ENCODE assay signal across 29 cellular contexts in the genomic region with DNA sequence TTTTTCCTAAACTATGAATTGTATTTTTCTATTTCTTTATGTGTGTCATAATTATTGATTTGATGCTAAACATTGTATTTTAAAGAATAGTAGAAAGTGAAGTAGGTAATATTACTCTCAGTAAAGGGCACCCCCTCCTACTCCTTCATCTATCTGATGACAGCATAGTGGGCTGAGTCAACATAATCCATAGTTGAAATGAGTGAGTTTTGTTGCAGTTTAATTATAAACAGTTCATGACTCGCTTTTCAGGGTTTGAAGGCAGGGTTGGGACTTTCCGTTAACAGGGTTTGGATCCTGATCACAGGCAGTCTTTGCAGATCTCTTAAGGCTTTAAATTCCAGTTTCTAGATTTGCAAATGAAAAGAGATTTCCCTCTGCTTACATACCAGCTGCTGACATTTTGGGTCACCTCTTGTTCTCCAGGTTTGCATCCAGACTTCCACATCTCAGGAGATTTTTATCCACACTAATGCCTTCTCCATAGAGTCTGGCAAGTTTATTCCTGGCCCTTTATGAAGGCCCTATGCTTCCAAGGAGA. TPM values are rescaled to one million over a fixed set of nuclear protein-coding genes. Genes with fewer than 3 reads are reported as not detected.
A peak's percentile ranks its signal among the peaks of the same experiment; 100 is the strongest.
DNase-seq lines count a peak whose midpoint lies in the region; ATAC-seq and TF ChIP-seq lines count a peak whose summit lies in the region.
"Had no signal": no experiment of that assay in that cellular context is flagged by ENCODE, and none has a peak within 500 bp of the region (broad histone marks: within the 10 kb centered on the region; RNA-seq: fewer than 3 reads in every experiment).

No MANE protein-coding gene starts in this region.

- no peaks in the 10 kb centered on the region for H3K27me3 ChIP-seq in HUES48 (ENCODE audit: control insufficient read depth, insufficient read depth, low read length)
- no peaks in the 10 kb centered on the region for H3K27me3 ChIP-seq in mesendoderm (ENCODE audit: insufficient read depth, low read length, poor library complexity)
- H3K27me3 ChIP-seq in transverse colon = no peaks in the 10 kb centered on the region
- H3K27me3 ChIP-seq: Peyer's patch had no signal

- DNase-seq in epithelial cell of esophagus (ENCODE audit: low read depth) = peak; percentile 8
- DNase-seq in mesendoderm = no peak
- no peak for DNase-seq in GDM1 (lab: John Stamatoyannopoulos, UW)
- no peak for DNase-seq in transverse colon
- DNase-seq: C1 segment of cervical spinal cord; CD4-positive, alpha-beta memory T cell; COR-L47; DMS53; GM23248; Kasumi-1; NCI-H1092 treated with DMSO at 0.1 percent for 48 hours; NCI-H1436; NCI-H187; NCI-H2081 treated with DMSO at 0.1 percent for 48 hours; NCI-H2171; NCI-H226; NCI-H510A; NCI-H69; OCI-M1; Peyer's patch; SHP77 treated with DMSO at 0.1 percent for 48 hours had no signal

- H3K18ac ChIP-seq in mesendoderm (ENCODE audit: low read length) = no peak overlapping the region

- H4K5ac ChIP-seq in mesendoderm (ENCODE audit: low read length) = no peak overlapping the region

- no peak overlapping the region for H3K4me3 ChIP-seq in HUES48 (ENCODE audit: low read depth, low read length)
- no peak overlapping the region for H3K4me3 ChIP-seq in epithelial cell of esophagus (ENCODE audit: low read length)
- H3K4me3 ChIP-seq in mesendoderm (ENCODE audit: low read length) = no peak overlapping the region
- no peak overlapping the region for H3K4me3 ChIP-seq in transverse colon
- H3K4me3 ChIP-seq: GM23248, K562, Peyer's patch had no signal

- H3K4me2 ChIP-seq in mesendoderm (ENCODE audit: low read length) = no peak overlapping the region

- no peak for ATAC-seq in GM18505 (IDR thresholded peaks at IDR 0.05; ENCODE audit: unreplicated experiment)
- ATAC-seq in GM21723 (IDR thresholded peaks at IDR 0.05; ENCODE audit: unreplicated experiment) = no peak
- ATAC-seq: K562 had no signal

- no CpG with 5 or more reads among the region's 2 CpGs for WGBS in mesendoderm (ENCODE audit: extremely low coverage, insufficient coverage, low lambda C conversion rate)
- 75% methylated on average over 2 of the region's 2 CpGs; no CpG with 5 or more reads in 1 of the 2 donors for WGBS in transverse colon (ENCODE audit: low coverage in 1 of 2), 2 donors

- H3K9me3 ChIP-seq in HUES48 (ENCODE audit: control insufficient read depth, insufficient read depth, low read length) (no peaks in the 10 kb centered on the region), transverse colon (no peaks in the 10 kb centered on the region)
- H3K9me3 ChIP-seq: Peyer's patch had no signal

- no peaks in the 10 kb centered on the region for H3K79me1 ChIP-seq in mesendoderm (ENCODE audit: low read length)

- intact Hi-C loops in transverse colon (cut with DNase I; ENCODE audit: low total_unique reads) = no loop called here

- no peak overlapping the region for H3K23ac ChIP-seq in mesendoderm (ENCODE audit: low read length)

- H3K9ac ChIP-seq in HUES48 (ENCODE audit: low read depth, low read length) (no peak overlapping the region), mesendoderm (ENCODE audit: low read length) (no peak overlapping the region)
- H3K9ac ChIP-seq: GM23248 had no signal

- H2BK120ac ChIP-seq in mesendoderm (ENCODE audit: low read depth, low read length) = no peak overlapping the region

- in situ Hi-C loops in transverse colon (cut with MboI; ENCODE audit: low pct_ligation_motif_present in 1 of 4, low pct_unique_long_range_greater_than_20kb in 1 of 4, low sequenced_read_pairs in 3 of 4) = no loop called here

- TF ChIP-seq EP300 in transverse colon (IDR thresholded peaks at IDR 0.05; ENCODE audit: low read depth) = no peak

- H3K4ac ChIP-seq in mesendoderm (ENCODE audit: low read depth, low read length) = peak overlapping the region; percentile 86

- no peak overlapping the region for H3K56ac ChIP-seq in mesendoderm (ENCODE audit: low read length)

- H3K36me3 ChIP-seq in HUES48 (ENCODE audit: control insufficient read depth, insufficient read depth, low read length) (no peaks in the 10 kb centered on the region), mesendoderm (ENCODE audit: control insufficient read depth, insufficient read depth, low read length) (no peaks in the 10 kb centered on the region), transverse colon (no peaks in the 10 kb centered on the region)
- H3K36me3 ChIP-seq: Peyer's patch had no signal

- TF ChIP-seq POLR2A in transverse colon (IDR thresholded peaks at IDR 0.05) (no peak), GM18505 (IDR thresholded peaks at IDR 0.05; ENCODE audit: borderline replicate concordance, extremely low read depth, insufficient read depth, insufficient read length) (no peak)

- no peak overlapping the region for H2AK5ac ChIP-seq in mesendoderm (ENCODE audit: low read length)

- peak overlapping the region; percentile 37 for H3K27ac ChIP-seq in HUES48 (ENCODE audit: low read depth, low read length)
- H3K27ac ChIP-seq in mesendoderm (ENCODE audit: low read depth, low read length) = no peak overlapping the region
- no peak overlapping the region for H3K27ac ChIP-seq in transverse colon
- H3K27ac ChIP-seq: GM23248, Peyer's patch had no signal

- H2BK15ac ChIP-seq in mesendoderm (replicated peaks; ENCODE audit: low read depth) = no peak overlapping the region

- no peak overlapping the region for H2BK5ac ChIP-seq in mesendoderm (ENCODE audit: low read length)

- H4K8ac ChIP-seq in mesendoderm (ENCODE audit: low read depth, low read length) = no peak overlapping the region

- peaks cover 13% of the 10 kb centered on the region for H3K4me1 ChIP-seq in HUES48 (ENCODE audit: control insufficient read depth, insufficient read depth, low read length)
- H3K4me1 ChIP-seq in mesendoderm (ENCODE audit: control insufficient read depth, low read depth, low read length) = no peaks in the 10 kb centered on the region
- H3K4me1 ChIP-seq in transverse colon = no peaks in the 10 kb centered on the region
- H3K4me1 ChIP-seq: Peyer's patch had no signal

- no peaks in the 10 kb centered on the region for H3K79me2 ChIP-seq in mesendoderm (ENCODE audit: control insufficient read depth, insufficient read depth, low read length)

- TF ChIP-seq CTCF in epithelial cell of esophagus (IDR thresholded peaks at IDR 0.05; ENCODE audit: insufficient read depth, low read depth, low read length, missing control alignments) (no peak), transverse colon (IDR thresholded peaks at IDR 0.05) (no peak)

RNA-seq across cellular contexts. Expression of gene TACR3, which starts 54.0 kb away (rescaled TPM):
- 2.4 TPM for polyA plus RNA-seq in mesendoderm (2013, experiment 1 of 2)
- polyA plus RNA-seq in mesendoderm (2013, experiment 2 of 2) = 2.4 TPM
- total RNA-seq in transverse colon = not detected
- total RNA-seq: A673; CD4-positive, alpha-beta memory T cell; Daoy; GM23248; HT1080; K562; M059J; Peyer's patch had no signal
- polyA plus RNA-seq: CD4-positive, alpha-beta memory T cell; GM23248; K562 had no signal
